ENCODE assay signal across 34 cellular contexts in the genomic region with DNA sequence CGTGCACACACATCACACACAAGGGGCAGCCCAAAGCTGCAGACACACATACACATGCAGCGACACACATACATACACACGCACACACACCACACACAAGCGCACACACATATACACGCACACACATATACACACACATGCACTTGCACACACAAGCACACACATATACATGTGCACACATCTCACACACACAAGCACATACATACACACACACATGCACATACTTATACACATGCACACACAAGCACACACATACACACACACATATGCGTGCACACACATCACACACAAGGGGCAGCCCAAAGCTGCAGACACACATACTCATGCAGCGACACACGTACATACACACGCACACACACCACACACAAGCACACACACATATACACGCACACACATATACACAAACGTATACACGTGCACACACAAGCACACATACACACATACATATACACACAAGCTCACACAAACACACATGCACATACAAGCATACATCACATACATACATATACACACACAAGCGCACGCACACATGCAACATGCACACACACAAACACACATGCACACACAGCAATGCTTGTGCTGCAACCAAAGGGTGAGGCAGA.
"Had no signal": no experiment of that assay in that cellular context is flagged by ENCODE, and none has a peak within 500 bp of the region (broad histone marks: within the 10 kb centered on the region; RNA-seq: fewer than 3 reads in every experiment).

No MANE protein-coding gene starts in this region.

- DNase-seq: activated CD4-positive, alpha-beta memory T cell treated with anti-CD3 and anti-CD28 coated beads for 36 hours; activated CD4-positive, alpha-beta T cell treated with anti-CD3 and anti-CD28 coated beads, Interleukin-2, amount 10 ng/mL, durations not matched to agents 24 days and 14 days; activated CD4-positive, CD25-positive, alpha-beta regulatory T cell treated with anti-CD3 and anti-CD28 coated beads, Interleukin-2, amount 50 U/mL, for 72 hours; activated CD8-positive, alpha-beta memory T cell treated with anti-CD3 and anti-CD28 coated beads, Interleukin-2, amount 50 U/mL, for 4 hours; activated gamma-delta T cell; activated naive CD4-positive, alpha-beta T cell treated with anti-CD3 and anti-CD28 coated beads, Interleukin-2, amount 10 ng/mL, durations not matched to agents 7 days and 5 days; activated naive CD8-positive, alpha-beta T cell treated with anti-CD3 and anti-CD28 coated beads, Interleukin-2, amount 10 ng/mL, durations not matched to agents 7 days and 5 days; activated T-cell treated with anti-CD3 and anti-CD28 coated beads, Interleukin-2, amount 50 U/mL, for 1 hour; brain microvascular endothelial cell; caudate nucleus; cortex of kidney; effector memory CD8-positive, alpha-beta T cell; left cardiac atrium; left ventricle myocardium superior; nephron progenitor cell; pancreas; retina; sigmoid colon; small intestine; stimulated activated CD4-positive, alpha-beta T cell treated with anti-CD3 and anti-CD28 coated beads, Interleukin-4, amount 100 ng/mL, for 24 hours; stimulated activated naive CD8-positive, alpha-beta T cell treated with anti-CD3 and anti-CD28 coated beads, Interleukin-15, amount 100 ng/mL, for 72 hours; substantia nigra; T-helper 9 cell; upper lobe of right lung; WERI-Rb-1 had no signal

- H3K36me3 ChIP-seq: ascending aorta, brain microvascular endothelial cell, gastroesophageal sphincter, pancreas, prostate gland, sigmoid colon, upper lobe of right lung, WERI-Rb-1 had no signal

- ATAC-seq: effector memory CD8-positive, alpha-beta T cell; gastroesophageal sphincter; left cardiac atrium; left ventricle myocardium superior; pancreas; stimulated activated memory B cell treated with anti-CD40 and anti-IgM and Interleukin-4, amounts not matched to agents 10 μg/mL and 1 μg/mL and 100 μg/mL, for 72 hours; stimulated activated naive CD8-positive, alpha-beta T cell treated with anti-CD3 and anti-CD28 coated beads, Interleukin-15, amount 100 ng/mL, for 72 hours; upper lobe of right lung had no signal

- H3K4me3 ChIP-seq: ascending aorta, gastroesophageal sphincter, hepatocyte, pancreas, prostate gland, sigmoid colon, upper lobe of right lung had no signal

- H2AFZ ChIP-seq: hepatocyte had no signal

- H3K4me3 Mint-ChIP-seq: activated CD4-positive, alpha-beta memory T cell treated with anti-CD3 and anti-CD28 coated beads for 36 hours; activated CD4-positive, alpha-beta T cell treated with anti-CD3 and anti-CD28 coated beads, Interleukin-2, amount 10 ng/mL, durations not matched to agents 24 days and 14 days; activated naive CD4-positive, alpha-beta T cell treated with anti-CD3 and anti-CD28 coated beads, Interleukin-2, amount 10 ng/mL, durations not matched to agents 7 days and 5 days; activated naive CD8-positive, alpha-beta T cell treated with anti-CD3 and anti-CD28 coated beads, Interleukin-2, amount 10 ng/mL, durations not matched to agents 7 days and 5 days; effector memory CD8-positive, alpha-beta T cell; nephron progenitor cell; stimulated activated memory B cell treated with anti-CD40 and anti-IgM and Interleukin-4, amounts not matched to agents 10 μg/mL and 1 μg/mL and 100 μg/mL, for 72 hours; stimulated activated naive CD8-positive, alpha-beta T cell treated with anti-CD3 and anti-CD28 coated beads, Interleukin-15, amount 100 ng/mL, for 72 hours; T-helper 1 cell treated with Interleukin-12 subunit alpha and Interleukin-12 subunit beta and Interleukin-4 antibody, amounts not matched to agents 30 μg/mL and 1 μg/mL, for 36 hours had no signal

- H3K4me1 ChIP-seq: ascending aorta, gastroesophageal sphincter, pancreas, prostate gland, sigmoid colon, upper lobe of right lung had no signal

- H3K79me2 ChIP-seq: hepatocyte had no signal

- FAIRE-seq: endothelial cell of umbilical vein, keratinocyte, pancreas, small intestine, TTC549 had no signal

- H3K36me3 Mint-ChIP-seq: activated CD4-positive, alpha-beta memory T cell treated with anti-CD3 and anti-CD28 coated beads for 36 hours; activated naive CD4-positive, alpha-beta T cell treated with anti-CD3 and anti-CD28 coated beads, Interleukin-2, amount 10 ng/mL, durations not matched to agents 7 days and 5 days; activated naive CD8-positive, alpha-beta T cell treated with anti-CD3 and anti-CD28 coated beads, Interleukin-2, amount 10 ng/mL, durations not matched to agents 7 days and 5 days; stimulated activated memory B cell treated with anti-CD40 and anti-IgM and Interleukin-4, amounts not matched to agents 10 μg/mL and 1 μg/mL and 100 μg/mL, for 72 hours had no signal

- H3K27ac ChIP-seq: ascending aorta, brain microvascular endothelial cell, gastroesophageal sphincter, hepatocyte, pancreas, prostate gland, sigmoid colon, upper lobe of right lung, WERI-Rb-1 had no signal

- H3K9me3 ChIP-seq: ascending aorta, gastroesophageal sphincter, pancreas, prostate gland, sigmoid colon, upper lobe of right lung had no signal

- H3K4me1 Mint-ChIP-seq: activated CD4-positive, alpha-beta T cell treated with anti-CD3 and anti-CD28 coated beads, Interleukin-2, amount 10 ng/mL, durations not matched to agents 24 days and 14 days; activated naive CD8-positive, alpha-beta T cell treated with anti-CD3 and anti-CD28 coated beads, Interleukin-2, amount 10 ng/mL, durations not matched to agents 7 days and 5 days; nephron progenitor cell; stimulated activated memory B cell treated with anti-CD40 and anti-IgM and Interleukin-4, amounts not matched to agents 10 μg/mL and 1 μg/mL and 100 μg/mL, for 72 hours; stimulated activated naive CD8-positive, alpha-beta T cell treated with anti-CD3 and anti-CD28 coated beads, Interleukin-15, amount 100 ng/mL, for 72 hours had no signal

- H3K27ac Mint-ChIP-seq: activated CD4-positive, alpha-beta memory T cell treated with anti-CD3 and anti-CD28 coated beads for 36 hours; activated CD4-positive, alpha-beta T cell treated with anti-CD3 and anti-CD28 coated beads, Interleukin-2, amount 10 ng/mL, durations not matched to agents 24 days and 14 days; activated naive CD4-positive, alpha-beta T cell treated with anti-CD3 and anti-CD28 coated beads, Interleukin-2, amount 10 ng/mL, durations not matched to agents 7 days and 5 days; activated naive CD8-positive, alpha-beta T cell treated with anti-CD3 and anti-CD28 coated beads, Interleukin-2, amount 10 ng/mL, durations not matched to agents 7 days and 5 days; effector memory CD8-positive, alpha-beta T cell; nephron progenitor cell; stimulated activated memory B cell treated with anti-CD40 and anti-IgM and Interleukin-4, amounts not matched to agents 10 μg/mL and 1 μg/mL and 100 μg/mL, for 72 hours; stimulated activated naive CD8-positive, alpha-beta T cell treated with anti-CD3 and anti-CD28 coated beads, Interleukin-15, amount 100 ng/mL, for 72 hours; T-helper 1 cell treated with Interleukin-12 subunit alpha and Interleukin-12 subunit beta and Interleukin-4 antibody, amounts not matched to agents 30 μg/mL and 1 μg/mL, for 36 hours had no signal

- H3K9me3 Mint-ChIP-seq: activated CD4-positive, alpha-beta memory T cell treated with anti-CD3 and anti-CD28 coated beads for 36 hours; nephron progenitor cell had no signal

- H3K27me3 ChIP-seq: ascending aorta, brain microvascular endothelial cell, hepatocyte, pancreas, upper lobe of right lung had no signal

- H3K4me2 ChIP-seq: hepatocyte had no signal

- H3K27me3 Mint-ChIP-seq: activated CD4-positive, alpha-beta T cell treated with anti-CD3 and anti-CD28 coated beads, Interleukin-2, amount 10 ng/mL, durations not matched to agents 24 days and 14 days; stimulated activated memory B cell treated with anti-CD40 and anti-IgM and Interleukin-4, amounts not matched to agents 10 μg/mL and 1 μg/mL and 100 μg/mL, for 72 hours; stimulated activated naive CD8-positive, alpha-beta T cell treated with anti-CD3 and anti-CD28 coated beads, Interleukin-15, amount 100 ng/mL, for 72 hours had no signal
